23 cellular contexts compared by ENCODE assay signal in genomic region chr12:118641249-118641648, GRCh38.
"Had no signal": no experiment of that assay in that cellular context is flagged by ENCODE, and none has a peak within 500 bp of the region (broad histone marks: within the 10 kb centered on the region; RNA-seq: fewer than 3 reads in every experiment).

No MANE protein-coding gene starts in this region.

- H3K27ac ChIP-seq: KMS-11, RWPE1 had no signal

- H3K4me2 ChIP-seq: KMS-11 had no signal

- H3K9ac ChIP-seq: KMS-11 had no signal

- DNase-seq: IMR-90, Kasumi-1, MM.1S, NCI-H1048, NCI-H1105, NCI-H1417, NCI-H1436 treated with DMSO at 0.1 percent for 48 hours, NCI-H1694, NCI-H187 treated with DMSO at 0.1 percent for 48 hours, NCI-H2081 treated with DMSO at 0.1 percent for 48 hours, NCI-H2171, NCI-H226, NCI-H446, NCI-H510A, NCI-H526, PC-3, SHP77, T-helper 1 cell had no signal

- FAIRE-seq: HepG2 had no signal

- ATAC-seq: HepG2, Panc1, PC-3, SK-N-SH treated with all-trans-retinoic acid at 6 μM for 48 hours had no signal
